ENCODE assay signal across 1 cellular context in genomic region chr7:90269163-90269562, GRCh38.
TF ChIP-seq lines count a peak whose summit lies in the region.

No MANE protein-coding gene starts in this region.

TF ChIP-seq in HepG2, 621 proteins besides CTCF, POLR2A, EP300 and RAD21:
- TF ChIP-seq ZNF407 (CRISPR knock-in tag; IDR thresholded peaks at IDR 0.05; ENCODE audit: not compliant biosample characterization): no peak
- TF ChIP-seq ZNF33A (CRISPR knock-in tag; IDR thresholded peaks at IDR 0.05; ENCODE audit: borderline replicate concordance): no peak
- no peak for TF ChIP-seq FOXA3 (CRISPR knock-in tag; IDR thresholded peaks at IDR 0.05)
- no peak for TF ChIP-seq MIXL1 (CRISPR knock-in tag; IDR thresholded peaks at IDR 0.05)
- TF ChIP-seq MBD4 (IDR thresholded peaks at IDR 0.05; ENCODE audit: borderline replicate concordance, low read length): no peak
- TF ChIP-seq ZNF629 (CRISPR knock-in tag; conservative IDR thresholded peaks at IDR 0.05): no peak
- TF ChIP-seq TGIF2 (CRISPR knock-in tag; IDR thresholded peaks at IDR 0.05): no peak
- TF ChIP-seq ZNF580 (CRISPR knock-in tag; IDR thresholded peaks at IDR 0.05; ENCODE audit: borderline replicate concordance, low read depth): no peak
- no peak for TF ChIP-seq ZNF430 (CRISPR knock-in tag; IDR thresholded peaks at IDR 0.05)
- TF ChIP-seq KLF11 (CRISPR knock-in tag; IDR thresholded peaks at IDR 0.05): no peak
- no peak for TF ChIP-seq ZBTB42 (CRISPR knock-in tag; IDR thresholded peaks at IDR 0.05)
- TF ChIP-seq U2AF1 (optimal IDR thresholded peaks at IDR 0.05; ENCODE audit: low read depth, low read length): no peak
- TF ChIP-seq GATA4 (IDR thresholded peaks at IDR 0.05; ENCODE audit: borderline replicate concordance, low read depth): no peak
- TF ChIP-seq ZNF225 (CRISPR knock-in tag; IDR thresholded peaks at IDR 0.05): no peak
- no peak for TF ChIP-seq HOXA5 (CRISPR knock-in tag; IDR thresholded peaks at IDR 0.05)
- no peak for TF ChIP-seq TIGD3 (CRISPR knock-in tag; IDR thresholded peaks at IDR 0.05; ENCODE audit: borderline replicate concordance)
- TF ChIP-seq ZNF160 (CRISPR knock-in tag; IDR thresholded peaks at IDR 0.05): no peak
